ENCODE assay signal across 9 cellular contexts in the genomic region with DNA sequence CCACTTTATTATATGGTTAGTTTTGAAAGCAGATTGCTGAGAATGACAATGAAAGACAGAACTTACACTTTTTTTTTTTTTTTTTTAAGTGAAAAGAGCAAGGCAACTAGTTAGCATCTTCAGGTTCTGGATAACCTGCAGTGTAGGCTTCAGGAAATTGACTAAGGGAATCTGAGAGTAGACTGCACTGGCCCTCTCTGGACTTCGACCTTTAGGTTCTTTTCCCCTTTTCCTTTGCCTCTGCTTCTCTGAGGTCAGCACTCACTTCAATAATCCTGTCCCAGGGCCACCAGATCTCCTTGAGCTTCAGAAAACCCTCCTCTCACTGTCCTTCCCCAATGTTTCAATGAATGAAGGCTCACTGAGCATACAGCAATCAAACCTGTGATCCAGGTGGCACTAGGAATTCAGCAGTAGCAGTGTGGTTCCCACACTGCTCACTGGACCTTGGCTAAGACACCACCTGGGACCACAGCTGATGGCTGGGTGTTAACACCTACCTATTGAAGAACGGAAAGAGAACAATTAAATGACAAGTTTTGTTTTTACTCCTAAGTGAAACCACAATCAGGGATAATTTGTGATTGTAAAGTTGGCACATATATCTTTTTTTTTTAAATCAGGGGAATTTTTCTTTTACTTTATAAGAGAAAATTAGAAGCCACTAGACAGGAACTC.
DNase-seq lines count a peak whose midpoint lies in the region; ATAC-seq and TF ChIP-seq lines count a peak whose summit lies in the region.
"Had no signal": no experiment of that assay in that cellular context is flagged by ENCODE, and none has a peak within 500 bp of the region (broad histone marks: within the 10 kb centered on the region; RNA-seq: fewer than 3 reads in every experiment).

No MANE protein-coding gene starts in this region.

- H3K4me1 ChIP-seq in foreskin keratinocyte (no peaks in the 10 kb centered on the region), suprapubic skin (peaks cover 14% of the 10 kb centered on the region)

- no peak overlapping the region for H3K4me3 ChIP-seq in suprapubic skin
- H3K4me3 ChIP-seq: lung had no signal

- peaks cover 28% of the 10 kb centered on the region for H3K4me1 Mint-ChIP-seq in activated CD4-positive, alpha-beta T cell treated with anti-CD3 and anti-CD28 coated beads, Interleukin-2, amount 10 ng/mL, durations not matched to agents 24 days and 14 days
- H3K4me1 Mint-ChIP-seq in neural crest cell (peaks cover 15% of the 10 kb centered on the region), glutamatergic neuron (ENCODE audit: low read depth, unreplicated experiment) (peaks cover 3% of the 10 kb centered on the region)

- H3K4me3 Mint-ChIP-seq in activated CD4-positive, alpha-beta T cell treated with anti-CD3 and anti-CD28 coated beads, Interleukin-2, amount 10 ng/mL, durations not matched to agents 24 days and 14 days = no peak overlapping the region
- H3K4me3 Mint-ChIP-seq in neural crest cell (no peak overlapping the region), glutamatergic neuron (ENCODE audit: unreplicated experiment) (no peak overlapping the region)

- TF ChIP-seq CTCF in neural crest cell (conservative IDR thresholded peaks at IDR 0.05) = no peak
- TF ChIP-seq CTCF in foreskin keratinocyte (conservative IDR thresholded peaks at IDR 0.05) = no peak
- no peak for TF ChIP-seq CTCF in suprapubic skin (IDR thresholded peaks at IDR 0.05)
- no peak for TF ChIP-seq CTCF in glutamatergic neuron (IDR thresholded peaks at IDR 0.05; ENCODE audit: partially characterized antibody, unreplicated experiment)

- peaks cover 2% of the 10 kb centered on the region for H3K27me3 Mint-ChIP-seq in activated CD4-positive, alpha-beta T cell treated with anti-CD3 and anti-CD28 coated beads, Interleukin-2, amount 10 ng/mL, durations not matched to agents 24 days and 14 days
- no peaks in the 10 kb centered on the region for H3K27me3 Mint-ChIP-seq in neural crest cell (ENCODE audit: low read depth)
- H3K27me3 Mint-ChIP-seq in glutamatergic neuron (ENCODE audit: unreplicated experiment) = peaks cover 2% of the 10 kb centered on the region

- no peaks in the 10 kb centered on the region for H3K36me3 Mint-ChIP-seq in activated CD4-positive, alpha-beta T cell treated with anti-CD3 and anti-CD28 coated beads, Interleukin-2, amount 10 ng/mL, durations not matched to agents 24 days and 14 days (ENCODE audit: low read depth)
- H3K36me3 Mint-ChIP-seq in neural crest cell (ENCODE audit: low read depth) = no peaks in the 10 kb centered on the region
- H3K36me3 Mint-ChIP-seq in glutamatergic neuron (ENCODE audit: unreplicated experiment) = no peaks in the 10 kb centered on the region

- peak; percentile 71 for DNase-seq in activated CD4-positive, alpha-beta T cell treated with anti-CD3 and anti-CD28 coated beads, Interleukin-2, amount 10 ng/mL, durations not matched to agents 24 days and 14 days
- DNase-seq in activated CD4-positive, alpha-beta T cell treated with anti-CD3 and anti-CD28 coated beads for 1 hour = no peak
- DNase-seq in neural crest cell (ENCODE audit: low read depth, low spot score) (no peak), foreskin keratinocyte (no peak), suprapubic skin (ENCODE audit: low spot score in 2 of 2) (no peak), glutamatergic neuron (no peak)

- TF ChIP-seq POLR2A in suprapubic skin (IDR thresholded peaks at IDR 0.05) = no peak

- TF ChIP-seq EP300 in suprapubic skin (IDR thresholded peaks at IDR 0.05) = no peak

- H3K36me3 ChIP-seq in suprapubic skin = no peaks in the 10 kb centered on the region

- H3K9me3 ChIP-seq in suprapubic skin = no peaks in the 10 kb centered on the region

- ATAC-seq in GM21723 (IDR thresholded peaks at IDR 0.05; ENCODE audit: unreplicated experiment) = peak; percentile 76
- peak; percentile 62 for ATAC-seq in HG03558 (IDR thresholded peaks at IDR 0.05; ENCODE audit: extremely low read depth, unreplicated experiment)
- ATAC-seq in foreskin keratinocyte = no peak

- intact Hi-C loops in activated CD4-positive, alpha-beta T cell treated with anti-CD3 and anti-CD28 coated beads, Interleukin-2, amount 10 ng/mL, durations not matched to agents 24 days and 14 days (cut with micrococcal nuclease) = loop anchor here (1.0 to 2.0 kb wide), 4 partner anchors 9 to 68 kb away; no protein-coding TSS in a partner anchor

- peaks cover 7% of the 10 kb centered on the region for H3K9me3 Mint-ChIP-seq in activated CD4-positive, alpha-beta T cell treated with anti-CD3 and anti-CD28 coated beads, Interleukin-2, amount 10 ng/mL, durations not matched to agents 24 days and 14 days
- H3K9me3 Mint-ChIP-seq in neural crest cell (peaks cover 6% of the 10 kb centered on the region), glutamatergic neuron (ENCODE audit: unreplicated experiment) (peaks cover 2% of the 10 kb centered on the region)

- peak overlapping the region; percentile 65 for H3K27ac Mint-ChIP-seq in activated CD4-positive, alpha-beta T cell treated with anti-CD3 and anti-CD28 coated beads, Interleukin-2, amount 10 ng/mL, durations not matched to agents 24 days and 14 days
- peak overlapping the region; percentile 63 for H3K27ac Mint-ChIP-seq in neural crest cell (ENCODE audit: unreplicated experiment)
- H3K27ac Mint-ChIP-seq in glutamatergic neuron (ENCODE audit: unreplicated experiment) = no peak overlapping the region

- WGBS in suprapubic skin = 76% methylated on average over 2 of the region's 2 CpGs

- H3K27ac ChIP-seq in foreskin keratinocyte = no peak overlapping the region
- no peak overlapping the region for H3K27ac ChIP-seq in suprapubic skin

- H3K27me3 ChIP-seq in foreskin keratinocyte = peaks cover 12% of the 10 kb centered on the region
- H3K27me3 ChIP-seq in suprapubic skin = no peaks in the 10 kb centered on the region
